30 cellular contexts compared by ENCODE assay signal in the genomic region with DNA sequence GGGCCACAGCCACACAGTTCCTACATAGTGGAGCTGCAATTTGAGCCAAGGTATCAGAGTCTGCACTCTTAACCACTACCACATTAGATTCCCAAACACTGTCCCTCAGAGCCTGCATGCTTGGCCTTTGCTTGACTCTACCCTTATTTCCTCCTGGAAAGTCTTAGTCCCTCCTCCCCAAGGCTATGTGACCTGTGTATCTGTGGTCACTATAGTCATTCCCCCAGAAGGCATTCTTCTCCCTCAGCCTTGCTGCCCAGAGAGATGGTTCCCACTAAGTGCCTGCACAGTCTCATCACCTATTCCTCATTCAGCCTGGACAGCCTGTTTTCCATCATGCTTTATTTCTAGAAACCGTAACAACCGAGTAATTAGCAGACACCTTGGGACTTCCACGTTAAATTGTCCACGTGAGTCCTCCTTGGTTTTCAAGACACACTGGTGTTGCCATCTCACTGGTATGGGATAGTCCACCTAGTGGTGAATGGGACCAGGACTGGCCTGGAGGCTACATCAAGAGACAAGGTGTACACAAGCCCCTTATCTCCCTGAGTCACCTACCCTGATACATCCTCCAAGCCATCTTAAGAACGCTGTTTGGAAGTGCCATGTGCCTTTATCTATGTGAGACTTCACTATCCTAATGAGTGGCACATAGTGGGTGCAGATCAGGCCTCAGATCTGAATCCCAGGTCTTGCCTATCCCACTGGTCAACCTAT. TPM values are rescaled to one million over a fixed set of nuclear protein-coding genes. Genes with fewer than 3 reads are reported as not detected.
"Had no signal": no experiment of that assay in that cellular context is flagged by ENCODE, and none has a peak within 500 bp of the region (broad histone marks: within the 10 kb centered on the region; RNA-seq: fewer than 3 reads in every experiment).

No MANE protein-coding gene starts in this region.

- H3K4me3 Mint-ChIP-seq: dendritic cell treated with granulocyte-macrophage colony-stimulating factor and Interleukin-4, amounts not matched to agents 40 ng/mL and 50 ng/mL, for 4 days; effector memory CD8-positive, alpha-beta T cell; mesothelial cell of epicardium; naive B cell had no signal

- H3K27ac Mint-ChIP-seq: dendritic cell treated with granulocyte-macrophage colony-stimulating factor and Interleukin-4, amounts not matched to agents 40 ng/mL and 50 ng/mL, for 4 days; effector memory CD8-positive, alpha-beta T cell; mesothelial cell of epicardium had no signal

- H3K27ac ChIP-seq: colonic mucosa, esophagus squamous epithelium, gastrocnemius medialis, heart right ventricle, left lung, lower lobe of right lung had no signal

- H3K36me3 Mint-ChIP-seq: mesothelial cell of epicardium had no signal

- H3K9me3 ChIP-seq: colonic mucosa, esophagus squamous epithelium, gastrocnemius medialis, lower lobe of right lung, mucosa of descending colon had no signal

- H3K36me3 ChIP-seq: colonic mucosa, esophagus squamous epithelium, gastrocnemius medialis, heart right ventricle, left lung, lower lobe of right lung had no signal

- H3K4me1 ChIP-seq: colonic mucosa, left lung, lower lobe of right lung had no signal

- H3K27me3 ChIP-seq: colonic mucosa had no signal

- H3K9me3 Mint-ChIP-seq: dendritic cell treated with granulocyte-macrophage colony-stimulating factor and Interleukin-4, amounts not matched to agents 40 ng/mL and 50 ng/mL, for 4 days; effector memory CD8-positive, alpha-beta T cell had no signal

- H3K4me3 ChIP-seq: colonic mucosa, esophagus squamous epithelium, gastrocnemius medialis, heart right ventricle, left lung, lower lobe of right lung, mucosa of descending colon had no signal

- DNase-seq: colonic mucosa; cortex of kidney; effector CD8-positive, alpha-beta T cell; effector memory CD8-positive, alpha-beta T cell; esophagus squamous epithelium; foreskin fibroblast; foreskin melanocyte; gastrocnemius medialis; glutamatergic neuron; head of caudate nucleus; heart right ventricle; hippocampal formation; left cardiac atrium; left lung; left ventricle myocardium superior; lower lobe of right lung; mesenchymal stem cell; mucosa of descending colon; naive B cell had no signal

- H3K4me1 Mint-ChIP-seq: naive B cell had no signal

- ATAC-seq: effector memory CD8-positive, alpha-beta T cell; gastrocnemius medialis; heart right ventricle; left cardiac atrium; left lung; left ventricle myocardium superior; lower lobe of right lung; mucosa of descending colon had no signal

RNA-seq across cellular contexts. Expression of gene ZNF648, which starts 3.8 kb away (rescaled TPM):
- total RNA-seq: dermis microvascular lymphatic vessel endothelial cell, endothelial cell of umbilical vein, epithelial cell of proximal tubule, glomerular endothelial cell, left cardiac atrium, left ventricle myocardium superior, lower lobe of right lung, lung microvascular endothelial cell, mesenteric fat pad, myocyte had no signal
- polyA plus RNA-seq: endothelial cell of umbilical vein, esophagus, heart right ventricle, keratinocyte had no signal
